Comparison of ENCODE assay signal across 20 cellular contexts in genomic region chr16:17602678-17603077, GRCh38.
DNase-seq lines count a peak whose midpoint lies in the region; ATAC-seq and TF ChIP-seq lines count a peak whose summit lies in the region.
"Had no signal": no experiment of that assay in that cellular context is flagged by ENCODE, and none has a peak within 500 bp of the region (broad histone marks: within the 10 kb centered on the region; RNA-seq: fewer than 3 reads in every experiment).

No MANE protein-coding gene starts in this region.

- CTCF ChIA-PET in CD8-positive, alpha-beta memory T cell (lab: Charles Lee): interaction anchor here (2.6 kb wide), 1 partner anchor 24 kb away, joined by 11 read pairs; no protein-coding TSS in a partner anchor

- no peak overlapping the region for H2AFZ ChIP-seq in Loucy (ENCODE audit: low read length)

- H3F3A ChIP-seq in Loucy (ENCODE audit: low read depth): peaks cover 5% of the 10 kb centered on the region; the same call in 1 of the 2 replicates

- H3K4me1 ChIP-seq in Loucy (ENCODE audit: insufficient read depth, low read length, poor library complexity, severe bottlenecking): peaks cover 50% of the 10 kb centered on the region
- peaks cover 9% of the 10 kb centered on the region for H3K4me1 ChIP-seq in CD8-positive, alpha-beta memory T cell (ENCODE audit: insufficient read depth, low read length)
- H3K4me1 ChIP-seq: Caco-2 had no signal

- H3K36me3 Mint-ChIP-seq in T-helper 17 cell (ENCODE audit: low read depth): no peaks in the 10 kb centered on the region
- peaks cover 5% of the 10 kb centered on the region for H3K36me3 Mint-ChIP-seq in stimulated activated effector memory CD8-positive, alpha-beta T cell treated with anti-CD3 and anti-CD28 coated beads, Interleukin-12 subunit alpha, Interleukin-12 subunit beta, amount 100 ng/mL, for 72 hours
- peaks cover 8% of the 10 kb centered on the region for H3K36me3 Mint-ChIP-seq in HFFc6 (ENCODE audit: low read depth)
- H3K36me3 Mint-ChIP-seq in CD8-positive, alpha-beta memory T cell: peaks cover 0 to 9% (median 0%) of the 10 kb centered on the region in 3 donors

- ATAC-seq in T-helper 17 cell: peak; percentile 44
- ATAC-seq in stimulated activated effector memory CD8-positive, alpha-beta T cell treated with anti-CD3 and anti-CD28 coated beads, Interleukin-12 subunit alpha, Interleukin-12 subunit beta, amount 100 ng/mL, for 72 hours: peak; percentile 60
- ATAC-seq: GM23338 had no signal

- H3K27me3 Mint-ChIP-seq in T-helper 17 cell: peaks cover 11% of the 10 kb centered on the region
- peaks cover 14% of the 10 kb centered on the region for H3K27me3 Mint-ChIP-seq in HFFc6 (ENCODE audit: insufficient read depth)
- H3K27me3 Mint-ChIP-seq in CD8-positive, alpha-beta memory T cell: peaks cover 13 to 24% of the 10 kb centered on the region in 2 donors

- 0 out of 2 replicates have a peak, but pooled peaks cover 3% of the 10 kb centered on the region for H3K9me3 ChIP-seq in Loucy (ENCODE audit: insufficient read depth, low read depth, low read length)
- peaks cover 4% of the 10 kb centered on the region for H3K9me3 ChIP-seq in T-helper 17 cell (ENCODE audit: control insufficient read depth, low read length, poor library complexity, severe bottlenecking)
- peaks cover 5% of the 10 kb centered on the region for H3K9me3 ChIP-seq in CD8-positive, alpha-beta memory T cell (ENCODE audit: low read length)
- H3K9me3 ChIP-seq: Caco-2 had no signal

- peaks cover 9% of the 10 kb centered on the region for H3K4me1 Mint-ChIP-seq in T-helper 17 cell
- H3K4me1 Mint-ChIP-seq in stimulated activated effector memory CD8-positive, alpha-beta T cell treated with anti-CD3 and anti-CD28 coated beads, Interleukin-12 subunit alpha, Interleukin-12 subunit beta, amount 100 ng/mL, for 72 hours: peaks cover 21% of the 10 kb centered on the region
- peaks cover 7% of the 10 kb centered on the region for H3K4me1 Mint-ChIP-seq in HFFc6 (ENCODE audit: low read depth)
- peaks cover 12 to 17% (median 16%) of the 10 kb centered on the region in 3 donors for H3K4me1 Mint-ChIP-seq in CD8-positive, alpha-beta memory T cell
- H3K4me1 Mint-ChIP-seq: B cell had no signal

- no peaks in the 10 kb centered on the region for H3K36me3 ChIP-seq in Loucy (ENCODE audit: insufficient read depth, low read length)
- H3K36me3 ChIP-seq in CD8-positive, alpha-beta memory T cell (ENCODE audit: insufficient read depth, low read length): no peaks in the 10 kb centered on the region

- H3K4me3 Mint-ChIP-seq in T-helper 17 cell (no peak overlapping the region), HFFc6 (no peak overlapping the region)
- no peak overlapping the region for H3K4me3 Mint-ChIP-seq in stimulated activated effector memory CD8-positive, alpha-beta T cell treated with anti-CD3 and anti-CD28 coated beads, Interleukin-12 subunit alpha, Interleukin-12 subunit beta, amount 100 ng/mL, for 72 hours
- no peak overlapping the region for H3K4me3 Mint-ChIP-seq in CD8-positive, alpha-beta memory T cell
- H3K4me3 Mint-ChIP-seq: B cell, GM23338 had no signal

- H3K27ac Mint-ChIP-seq in T-helper 17 cell (no peak overlapping the region), HFFc6 (no peak overlapping the region)
- no peak overlapping the region for H3K27ac Mint-ChIP-seq in stimulated activated effector memory CD8-positive, alpha-beta T cell treated with anti-CD3 and anti-CD28 coated beads, Interleukin-12 subunit alpha, Interleukin-12 subunit beta, amount 100 ng/mL, for 72 hours
- peak overlapping the region in 1 of 8 donors; percentile 46 for H3K27ac Mint-ChIP-seq in CD8-positive, alpha-beta memory T cell
- H3K27ac Mint-ChIP-seq: B cell, GM23338 had no signal

- POLR2A ChIA-PET in CD8-positive, alpha-beta memory T cell (lab: Charles Lee): no interaction called here

- no peak overlapping the region for H3K27ac ChIP-seq in CD8-positive, alpha-beta memory T cell (ENCODE audit: low read depth, low read length)
- H3K27ac ChIP-seq: SK-N-MC had no signal

- no peak for TF ChIP-seq CTCF in Loucy (conservative IDR thresholded peaks at IDR 0.05; ENCODE audit: low read length)
- no peak for TF ChIP-seq CTCF in HFFc6 (IDR thresholded peaks at IDR 0.05)

- DNase-seq in NOMO-1 (lab: John Stamatoyannopoulos, UW; ENCODE audit: unreplicated experiment in 2 of 2) (peak; percentile 88 to 98), T-helper 17 cell (no peak), NCI-H748 (lab: John Stamatoyannopoulos, UW; ENCODE audit: unreplicated experiment) (no peak), HFFc6 (no peak)
- DNase-seq in stimulated activated effector memory CD8-positive, alpha-beta T cell treated with anti-CD3 and anti-CD28 coated beads, Interleukin-12 subunit alpha, Interleukin-12 subunit beta, amount 100 ng/mL, for 72 hours (ENCODE audit: low spot score in 2 of 2): no peak
- DNase-seq in CD8-positive, alpha-beta memory T cell: no peak
- DNase-seq: Caco-2, GDM1, Karpas-422, MM.1S, NCI-H1417 treated with DMSO at 0.1 percent for 48 hours, NCI-H1930, NCI-H345, NCI-H524 treated with DMSO at 0.1 percent for 48 hours, SHP77, T-helper 1 cell had no signal

- no peaks in the 10 kb centered on the region for H3K79me2 ChIP-seq in Loucy (ENCODE audit: insufficient read depth, low read length)

- peak overlapping the region; percentile 45 for H3K4me2 ChIP-seq in Loucy (ENCODE audit: low read depth, low read length, poor library complexity, severe bottlenecking)
- H3K4me2 ChIP-seq: GM23338 had no signal

- peak overlapping the region; percentile 3 for H3K4me3 ChIP-seq in Loucy (ENCODE audit: low read length, poor library complexity, severe bottlenecking)
- no peak overlapping the region for H3K4me3 ChIP-seq in CD8-positive, alpha-beta memory T cell (ENCODE audit: low read length)
- H3K4me3 ChIP-seq: GM23338, SK-N-MC had no signal

- H3K9me3 Mint-ChIP-seq in stimulated activated effector memory CD8-positive, alpha-beta T cell treated with anti-CD3 and anti-CD28 coated beads, Interleukin-12 subunit alpha, Interleukin-12 subunit beta, amount 100 ng/mL, for 72 hours: peaks cover 11% of the 10 kb centered on the region
- peaks cover 21% of the 10 kb centered on the region for H3K9me3 Mint-ChIP-seq in HFFc6
- H3K9me3 Mint-ChIP-seq in CD8-positive, alpha-beta memory T cell: peaks cover 9 to 25% (median 19%) of the 10 kb centered on the region in 5 donors

- no peaks in the 10 kb centered on the region for H3K27me3 ChIP-seq in Loucy (ENCODE audit: insufficient read depth, low read length, poor library complexity, severe bottlenecking)
- no peaks in the 10 kb centered on the region for H3K27me3 ChIP-seq in CD8-positive, alpha-beta memory T cell (ENCODE audit: insufficient read depth, low read length, poor library complexity, severe bottlenecking)

- no peaks in the 10 kb centered on the region for H4K20me1 ChIP-seq in Loucy (ENCODE audit: insufficient read depth, low read length, poor library complexity, severe bottlenecking)

- H3K9ac ChIP-seq in Loucy (ENCODE audit: low read depth, low read length, poor library complexity, severe bottlenecking): no peak overlapping the region

- no peaks in the 10 kb centered on the region for H3K9me2 ChIP-seq in Loucy (replicated peaks; ENCODE audit: low read depth, low read length)

Comparison
In these comparisons a context has a peak if more than half of its experiments do, and no peak if none do; other contexts are left out.
1. DNase-seq: peak in NOMO-1 (2 of 2); none in T-helper 17 cell (0 of 3), stimulated activated effector memory CD8-positive, alpha-beta T cell treated with anti-CD3 and anti-CD28 coated beads, Interleukin-12 subunit alpha, Interleukin-12 subunit beta, amount 100 ng/mL, for 72 hours (0 of 2), NCI-H748 (single experiment), HFFc6 (single experiment) and CD8-positive, alpha-beta memory T cell (0 of 5).